Comparison of ENCODE assay signal across 9 cellular contexts in the genomic region with DNA sequence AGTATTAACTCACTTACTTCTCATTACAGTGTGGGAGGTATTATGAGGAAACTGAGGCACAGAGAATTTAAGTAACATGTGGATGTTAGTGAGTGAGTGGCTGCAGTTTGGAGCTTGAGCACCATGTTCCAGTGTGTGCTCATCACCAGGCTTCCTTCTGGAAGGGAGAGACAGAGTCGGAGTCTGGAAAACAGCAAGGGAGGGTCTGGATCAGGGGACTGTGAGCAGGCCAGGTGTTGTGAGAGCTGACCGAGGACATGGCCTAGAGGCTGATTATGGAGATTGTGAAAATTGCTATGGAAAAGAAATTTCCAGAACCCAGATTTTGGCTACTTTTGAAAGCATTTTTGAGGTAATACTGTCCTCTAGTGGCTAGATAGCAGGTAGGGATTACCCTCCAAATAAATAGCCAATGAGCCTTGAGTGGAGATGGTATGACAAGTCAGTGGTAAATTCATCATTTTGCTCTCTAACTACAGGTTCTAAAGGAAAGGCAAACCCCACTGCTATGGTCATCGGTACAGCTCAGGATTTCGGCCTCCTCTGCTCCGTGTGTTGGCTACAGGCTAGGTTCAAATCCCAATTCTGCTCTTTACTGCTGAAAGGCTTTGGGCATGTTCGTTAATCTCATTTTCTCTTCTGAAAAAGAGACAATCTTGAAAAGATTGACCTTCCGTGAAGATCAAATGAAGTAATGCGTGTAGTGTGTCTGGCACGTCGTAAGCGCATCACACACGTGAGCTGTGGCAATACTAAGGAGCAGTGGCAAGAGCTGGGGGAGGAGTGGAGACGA. TPM values are rescaled to one million over a fixed set of nuclear protein-coding genes. Genes with fewer than 3 reads are reported as not detected.
DNase-seq lines count a peak whose midpoint lies in the region; ATAC-seq, FAIRE-seq and TF ChIP-seq lines count a peak whose summit lies in the region.
"Had no signal": no experiment of that assay in that cellular context is flagged by ENCODE, and none has a peak within 500 bp of the region (broad histone marks: within the 10 kb centered on the region; RNA-seq: fewer than 3 reads in every experiment).

No MANE protein-coding gene starts in this region.

- H3K27ac ChIP-seq in 22Rv1 (no peak overlapping the region), H1 (ENCODE audit: low read depth, low read length) (no peak overlapping the region)

- H3K14ac ChIP-seq in H1 (ENCODE audit: insufficient read length): no peak overlapping the region

- H2AK5ac ChIP-seq in H1 (ENCODE audit: low read depth, low read length): no peak overlapping the region

- 0 out of 2 replicates have a peak overlapping the region, but pooled peaks have one; percentile 3 for H2AFZ ChIP-seq in H1 (ENCODE audit: low read length)

- H3K56ac ChIP-seq in H1 (replicated peaks; ENCODE audit: insufficient read length, low read depth, low read length): no peak overlapping the region

- no peak overlapping the region for H2BK20ac ChIP-seq in H1 (ENCODE audit: low read length)

- ATAC-seq in GM19463 (IDR thresholded peaks at IDR 0.05; ENCODE audit: unreplicated experiment): no peak

- no peaks in the 10 kb centered on the region; a peak in 1 of 7 replicates for H3K27me3 ChIP-seq in H1 (replicated peaks in 1 of 4; ENCODE audit: control insufficient read depth in 3 of 4, extremely low read depth in 1 of 4, insufficient read depth in 3 of 4, low read length in 3 of 4)

- H3K36me3 Mint-ChIP-seq in neural crest cell (ENCODE audit: low read depth): no peaks in the 10 kb centered on the region

- 70% methylated on average over 13 of the region's 13 CpGs; no CpG with 5 or more reads in 1 of the 2 experiments for WGBS in H1 (ENCODE audit: extremely low coverage in 1 of 2, insufficient coverage in 1 of 2, insufficient read length in 1 of 2, insufficient replicate concordance in 2 of 2, low coverage in 1 of 2, low lambda C conversion rate in 2 of 2, missing lambda C conversion rate in 1 of 2), 2 experiments

- CTCF ChIA-PET in H1 (lab: Charles Lee; ENCODE audit: partially characterized antibody): interaction anchor here (0.6 to 14.2 kb wide), 33 partner anchors 9 to 591 kb away, joined by 3 to 368 read pairs (median 4); a partner anchor contains a TSS

- no peak overlapping the region for H3K27ac Mint-ChIP-seq in neural crest cell (ENCODE audit: unreplicated experiment)

- H3K9ac ChIP-seq in H1 (replicated peaks in 1 of 4; ENCODE audit: extremely low read depth in 1 of 4, low read depth in 3 of 4, low read length in 3 of 4): no peak overlapping the region

- no peaks in the 10 kb centered on the region for H4K20me1 ChIP-seq in H1 (replicated peaks in 1 of 2; ENCODE audit: control insufficient read depth in 1 of 2, insufficient read depth in 2 of 2, low read length in 2 of 2)

- H2BK5ac ChIP-seq in H1 (ENCODE audit: low read depth, low read length): no peak overlapping the region

- TF ChIP-seq CTCF in 22Rv1 (IDR thresholded peaks at IDR 0.05): peak; percentile 85
- TF ChIP-seq CTCF in GM12864 (IDR thresholded peaks at IDR 0.05; ENCODE audit: low read depth, low read length, missing control alignments): peak; percentile 94
- peak in 2 of 3 experiments; percentile 83 to 96; a peak in 3 of 4 replicates for TF ChIP-seq CTCF in H1 (IDR thresholded peaks at IDR 0.05; ENCODE audit: control extremely low read depth in 1 of 3, insufficient read depth in 1 of 3, low read depth in 1 of 3, low read length in 3 of 3)
- peak; percentile 90 for TF ChIP-seq CTCF in neural crest cell (conservative IDR thresholded peaks at IDR 0.05)

- H3K4me3 ChIP-seq in GM12864 (ENCODE audit: low read depth, low read length) (no peak overlapping the region), H1 (ENCODE audit: extremely low read depth in 1 of 4, insufficient read depth in 2 of 4, low read depth in 3 of 4, low read length in 4 of 4) (no peak overlapping the region)
- H3K4me3 ChIP-seq: HAP-1 had no signal

- no peak for TF ChIP-seq POLR2A in H1 (IDR thresholded peaks at IDR 0.05; ENCODE audit: control extremely low read depth in 1 of 2, low read depth in 2 of 2, low read length in 2 of 2)

- no peak overlapping the region for H2BK15ac ChIP-seq in H1 (ENCODE audit: low read length)

- peak overlapping the region; percentile 36 for H2BK120ac ChIP-seq in H1 (replicated peaks; ENCODE audit: low read depth, low read length)

- no peak overlapping the region for H3K23ac ChIP-seq in H1 (ENCODE audit: insufficient read length)

- H3K79me1 ChIP-seq in H1 (ENCODE audit: low read depth, low read length): no peaks in the 10 kb centered on the region

- no peak overlapping the region for H4K8ac ChIP-seq in H1 (ENCODE audit: extremely low read depth, insufficient read depth, low read length)

- H3K27me3 Mint-ChIP-seq in neural crest cell (ENCODE audit: low read depth): peaks cover 10% of the 10 kb centered on the region

- peaks cover 0 to 3% (median 2%) of the 10 kb centered on the region in 4 experiments; a peak in 3 of 7 replicates for H3K4me1 ChIP-seq in H1 (replicated peaks in 1 of 4; ENCODE audit: control insufficient read depth in 3 of 4, insufficient read depth in 4 of 4, low read length in 3 of 4)

- no peak overlapping the region for H4K5ac ChIP-seq in H1 (ENCODE audit: insufficient read length, low read depth, low read length)

- no peaks in the 10 kb centered on the region for H3K9me3 ChIP-seq in H1 (ENCODE audit: insufficient read depth in 2 of 2, low read depth in 1 of 2, low read length in 1 of 2)
- H3K9me3 ChIP-seq: HAP-1 had no signal

- H3K23me2 ChIP-seq in H1 (ENCODE audit: low read depth, low read length): no peaks in the 10 kb centered on the region

- H3K79me2 ChIP-seq in H1 (ENCODE audit: control insufficient read depth in 1 of 2, insufficient read depth in 2 of 2, low read length in 2 of 2): no peaks in the 10 kb centered on the region

- H3K4me3 Mint-ChIP-seq in neural crest cell: no peak overlapping the region

- peaks cover 7% of the 10 kb centered on the region for H3K4me1 Mint-ChIP-seq in neural crest cell

- H3K4ac ChIP-seq in H1 (replicated peaks; ENCODE audit: insufficient read length, low read depth, low read length): no peak overlapping the region

- no peaks in the 10 kb centered on the region for H3K9me3 Mint-ChIP-seq in neural crest cell

- no peak overlapping the region for H3K18ac ChIP-seq in H1 (ENCODE audit: extremely low read depth, low read length)

- H4K91ac ChIP-seq in H1 (replicated peaks; ENCODE audit: insufficient read length, low read length): peak overlapping the region; percentile 47

- POLR2A ChIA-PET in H1 (lab: Charles Lee; ENCODE audit: partially characterized antibody): interaction anchor here (1.3 to 1.5 kb wide), 2 partner anchors 10 to 45 kb away, joined by 3 to 4 read pairs; no protein-coding TSS in a partner anchor

- FAIRE-seq in H1 (lab: Jason Lieb, UNC): peak; percentile 78

- peak; percentile 100 for TF ChIP-seq RAD21 in H1 (IDR thresholded peaks at IDR 0.05 in 1 of 2, conservative IDR thresholded peaks at IDR 0.05 in 1 of 2; ENCODE audit: low read depth in 2 of 2, low read length in 2 of 2)

- H3K36me3 ChIP-seq in H1 (ENCODE audit: control insufficient read depth in 2 of 4, insufficient read depth in 4 of 4, low read length in 3 of 4): no peaks in the 10 kb centered on the region; a peak in 1 of 8 replicates
- H3K36me3 ChIP-seq: HAP-1 had no signal

- H3K4me2 ChIP-seq in H1 (ENCODE audit: insufficient read depth in 1 of 2, low read depth in 2 of 2, low read length in 2 of 2): no peak overlapping the region

- peak overlapping the region; percentile 23; the same call in 1 of the 2 replicates for H2BK12ac ChIP-seq in H1 (ENCODE audit: low read depth, low read length)

- DNase-seq in GM12864 (ENCODE audit: low read depth): no peak
- DNase-seq in NCI-H526 (lab: John Stamatoyannopoulos, UW): peak; percentile 21 to 64
- no peak for DNase-seq in H1 (ENCODE audit: low read depth in 1 of 2, low spot score in 2 of 2)
- DNase-seq in neural crest cell (ENCODE audit: low read depth, low spot score): no peak
- DNase-seq in occipital lobe (lab: John Stamatoyannopoulos, UW): no peak
- DNase-seq in OCI-M2 (lab: John Stamatoyannopoulos, UW; ENCODE audit: unreplicated experiment): no peak

- TF ChIP-seq EP300 in H1 (IDR thresholded peaks at IDR 0.05; ENCODE audit: borderline replicate concordance in 1 of 2, low read depth in 2 of 2, low read length in 2 of 2): no peak

TF ChIP-seq in H1, 55 proteins besides CTCF, POLR2A, EP300 and RAD21 (continues in another document):
- TF ChIP-seq, protein P1, sequence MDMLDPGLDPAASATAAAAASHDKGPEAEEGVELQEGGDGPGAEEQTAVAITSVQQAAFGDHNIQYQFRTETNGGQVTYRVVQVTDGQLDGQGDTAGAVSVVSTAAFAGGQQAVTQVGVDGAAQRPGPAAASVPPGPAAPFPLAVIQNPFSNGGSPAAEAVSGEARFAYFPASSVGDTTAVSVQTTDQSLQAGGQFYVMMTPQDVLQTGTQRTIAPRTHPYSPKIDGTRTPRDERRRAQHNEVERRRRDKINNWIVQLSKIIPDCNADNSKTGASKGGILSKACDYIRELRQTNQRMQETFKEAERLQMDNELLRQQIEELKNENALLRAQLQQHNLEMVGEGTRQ (IDR thresholded peaks at IDR 0.05; ENCODE audit: low read length): no peak
- no peak for TF ChIP-seq CHD1 (IDR thresholded peaks at IDR 0.05; ENCODE audit: low read depth, low read length)
- no peak for TF ChIP-seq JUN (IDR thresholded peaks at IDR 0.05; ENCODE audit: low read depth, low read length)

RNA-seq across cellular contexts. Expression of a gene that starts 1.1 kb away (rescaled TPM):
- total RNA-seq in H1 (2021; fragmentation: NEBNext Ultra II Directional; extraction: Animal tissue kit (Norgen Biotek cat#: 25700)): not detected in 2 replicates
- 0.08 TPM in 1 of 2 replicates, not detected in the other for polyA plus RNA-seq in H1 (2011; rRNA removed)
- polyA plus RNA-seq in H1 (2011; cell fraction: cytosol; rRNA removed): 0.06 TPM
- 0.50 TPM for polyA plus RNA-seq in H1 (2011; cell fraction: nucleus; rRNA removed)
- polyA plus RNA-seq in H1 (2012, experiment 1 of 2): not detected in 4 replicates
- polyA plus RNA-seq in H1 (2012, experiment 2 of 2): 0.16 TPM
- 0.20 TPM for polyA plus RNA-seq in H1 (2013, experiment 1 of 2)
- polyA plus RNA-seq in H1 (2013, experiment 2 of 2): 0.06 TPM
- polyA minus RNA-seq in H1 (2011; rRNA and poly(A)+ RNA removed): 0.19 and 0.20 TPM in 2 replicates
- polyA minus RNA-seq in H1 (2011; cell fraction: cytosol; rRNA and poly(A)+ RNA removed): not detected
- polyA minus RNA-seq in H1 (2011; cell fraction: nucleus; rRNA and poly(A)+ RNA removed): not detected
- not detected in 2 replicates for total RNA-seq in neural crest cell
- not detected for total RNA-seq in occipital lobe

RNA-seq across cellular contexts. Expression of a gene that starts 47.4 kb away (rescaled TPM):
- not detected in 2 replicates for total RNA-seq in H1 (2021; fragmentation: NEBNext Ultra II Directional; extraction: Animal tissue kit (Norgen Biotek cat#: 25700))
- polyA plus RNA-seq in H1 (2011; rRNA removed): 0.05 TPM in 1 of 2 replicates, not detected in the other
- polyA plus RNA-seq in H1 (2011; cell fraction: cytosol; rRNA removed): not detected
- 0.14 TPM for polyA plus RNA-seq in H1 (2011; cell fraction: nucleus; rRNA removed)
- not detected in 4 replicates for polyA plus RNA-seq in H1 (2012, experiment 1 of 2)
- polyA plus RNA-seq in H1 (2012, experiment 2 of 2): not detected
- polyA plus RNA-seq in H1 (2013, experiment 1 of 2): not detected
- not detected for polyA plus RNA-seq in H1 (2013, experiment 2 of 2)
- polyA minus RNA-seq in H1 (2011; rRNA and poly(A)+ RNA removed): not detected in 2 replicates
- not detected for polyA minus RNA-seq in H1 (2011; cell fraction: cytosol; rRNA and poly(A)+ RNA removed)
- not detected for polyA minus RNA-seq in H1 (2011; cell fraction: nucleus; rRNA and poly(A)+ RNA removed)
- total RNA-seq in neural crest cell: not detected in 2 replicates
- total RNA-seq in occipital lobe: not detected

Comparison
In these comparisons a context has a peak if more than half of its experiments do, and no peak if none do; other contexts are left out.
1. DNase-seq: peak in NCI-H526 (2 of 2); none in GM12864 (single experiment), H1 (0 of 2), neural crest cell (single experiment), occipital lobe (single experiment) and OCI-M2 (single experiment).
2. Peak in every context shown above with its lines, with median percentiles within 50 percentile points of each other: CTCF ChIP-seq.